1 cellular context compared by ENCODE assay signal in genomic region chr5:108728566-108729305, GRCh38.
TF ChIP-seq lines count a peak whose summit lies in the region.

No MANE protein-coding gene starts in this region.

TF ChIP-seq in A549, 52 proteins besides CTCF, POLR2A, EP300 and RAD21 (continued from another document):
- TF ChIP-seq PBX3 (IDR thresholded peaks at IDR 0.05) (no peak), REST (IDR thresholded peaks at IDR 0.05) (no peak), CHD2 (IDR thresholded peaks at IDR 0.05; ENCODE audit: low read length, partially characterized antibody) (no peak), ZNF302 (CRISPR knock-in tag; IDR thresholded peaks at IDR 0.05) (no peak), CBX2 (IDR thresholded peaks at IDR 0.05; ENCODE audit: borderline replicate concordance, low read depth) (no peak), HOXB5 (CRISPR knock-in tag; IDR thresholded peaks at IDR 0.05) (no peak), RCOR1 (IDR thresholded peaks at IDR 0.05; ENCODE audit: low read depth, low read length) (no peak)
